11 cellular contexts compared by ENCODE assay signal in genomic region chrX:72274526-72274925, GRCh38. TPM values are rescaled to one million over a fixed set of nuclear protein-coding genes. Genes with fewer than 3 reads are reported as not detected.
A peak's percentile ranks its signal among the peaks of the same experiment; 100 is the strongest.
DNase-seq lines count a peak whose midpoint lies in the region; TF ChIP-seq lines count a peak whose summit lies in the region.
"Had no signal": no experiment of that assay in that cellular context is flagged by ENCODE, and none has a peak within 500 bp of the region (broad histone marks: within the 10 kb centered on the region; RNA-seq: fewer than 3 reads in every experiment).

No MANE protein-coding gene starts in this region.

- H3K4me1 Mint-ChIP-seq in activated CD4-positive, alpha-beta memory T cell treated with anti-CD3 and anti-CD28 coated beads for 36 hours (ENCODE audit: low read depth): peaks cover 51% of the 10 kb centered on the region

- H3K4me1 ChIP-seq in GM23248 (ENCODE audit: insufficient read depth): peaks cover 39% of the 10 kb centered on the region

- peaks cover 65% of the 10 kb centered on the region for H3F3A ChIP-seq in GM23248 (ENCODE audit: insufficient read depth)

- peaks cover 53% of the 10 kb centered on the region for H3K36me3 Mint-ChIP-seq in activated CD4-positive, alpha-beta memory T cell treated with anti-CD3 and anti-CD28 coated beads for 36 hours

- H3K27ac ChIP-seq in GM23248: peak overlapping the region; percentile 18; the same call in 1 of the 2 replicates

- H2AFZ ChIP-seq in GM23248: no peak overlapping the region

- H3K4me3 Mint-ChIP-seq in activated CD4-positive, alpha-beta memory T cell treated with anti-CD3 and anti-CD28 coated beads for 36 hours: peak overlapping the region; percentile 82

- peaks cover 8% of the 10 kb centered on the region; the same call in 1 of the 2 replicates for H4K20me1 ChIP-seq in GM23248 (ENCODE audit: insufficient read depth)

- no peaks in the 10 kb centered on the region for H3K9me2 ChIP-seq in GM23248 (ENCODE audit: insufficient read depth)

- no peaks in the 10 kb centered on the region for H3K27me3 Mint-ChIP-seq in activated CD4-positive, alpha-beta memory T cell treated with anti-CD3 and anti-CD28 coated beads for 36 hours

- peak overlapping the region; percentile 91 for H3K4me2 ChIP-seq in GM23248 (ENCODE audit: unreplicated experiment)

- H3K9me3 ChIP-seq in GM23248 (ENCODE audit: low read depth): no peaks in the 10 kb centered on the region

- H3K27me3 ChIP-seq in GM23248 (replicated peaks; ENCODE audit: insufficient read depth): no peaks in the 10 kb centered on the region

- no peaks in the 10 kb centered on the region for H3K9me3 Mint-ChIP-seq in activated CD4-positive, alpha-beta memory T cell treated with anti-CD3 and anti-CD28 coated beads for 36 hours

- in situ Hi-C loops in GM23248 (cut with MboI): no loop called here

- H3K36me3 ChIP-seq in GM23248 (ENCODE audit: low read depth): peaks cover 36% of the 10 kb centered on the region

- POLR2A ChIA-PET in activated CD4-positive, alpha-beta memory T cell treated with anti-CD3 and anti-CD28 coated beads for 36 hours (lab: Charles Lee): no interaction called here

- peak overlapping the region; percentile 89 for H3K27ac Mint-ChIP-seq in activated CD4-positive, alpha-beta memory T cell treated with anti-CD3 and anti-CD28 coated beads for 36 hours

- TF ChIP-seq CTCF in fibroblast of villous mesenchyme (IDR thresholded peaks at IDR 0.05; ENCODE audit: insufficient read depth, low read depth, low read length): no peak

- H3K4me3 ChIP-seq in GM23248 (peak overlapping the region; percentile 98), fibroblast of villous mesenchyme (ENCODE audit: low read depth, low read length) (peak overlapping the region; percentile 81)

- 61 to 62% methylated on average over 5 of the region's 5 CpGs for WGBS in GM23248 (ENCODE audit: low coverage in 1 of 2, low lambda C conversion rate in 2 of 2, missing lambda C conversion rate in 2 of 2), 2 experiments

- DNase-seq in A172 (ENCODE audit: low spot score) (peak; percentile 20), GM23248 (no peak), fibroblast of villous mesenchyme (ENCODE audit: low read depth) (peak; percentile 66), SW 1271 (lab: John Stamatoyannopoulos, UW) (no peak), AG08395 (ENCODE audit: low spot score) (no peak), iPS-NIHi11 (ENCODE audit: low spot score) (no peak), medulla oblongata (ENCODE audit: extremely low spot score) (no peak)
- DNase-seq in activated CD4-positive, alpha-beta memory T cell treated with anti-CD3 and anti-CD28 coated beads for 36 hours: no peak
- DNase-seq: head of caudate nucleus; retina; stimulated activated naive CD4-positive, alpha-beta T cell treated with Interleukin-2 at 50 U/mL for 16 hours had no signal

- CTCF ChIA-PET in activated CD4-positive, alpha-beta memory T cell treated with anti-CD3 and anti-CD28 coated beads for 36 hours (lab: Charles Lee): interaction anchor here (4.2 kb wide), 1 partner anchor 29 kb away, joined by 46 read pairs; no protein-coding TSS in a partner anchor

- intact Hi-C loops in activated CD4-positive, alpha-beta memory T cell treated with anti-CD3 and anti-CD28 coated beads for 36 hours (cut with micrococcal nuclease): loop anchor here (10.0 kb wide), 1 partner anchor 350 kb away; no protein-coding TSS in a partner anchor

- H3K79me2 ChIP-seq in GM23248 (ENCODE audit: insufficient read depth): peaks cover 44% of the 10 kb centered on the region

- peak overlapping the region; percentile 99 for H3K9ac ChIP-seq in GM23248

RNA-seq across cellular contexts. Expression of gene RPS4X, which starts 2.5 kb away (rescaled TPM):
- 674 and 762 TPM in 2 replicates for total RNA-seq in A172 (2014; rRNA removed; shearing (Covaris generic))
- total RNA-seq in GM23248 (2014; rRNA removed; shearing (Covaris generic)): 511 and 581 TPM in 2 replicates
- 160 and 165 TPM in 2 replicates for polyA plus RNA-seq in GM23248 (2016; fragmentation: Nextera tagmentation; extraction: Ambion mirVana)
- 1,000 to 10,000 TPM; 1,245 to 1,277 TPM for total RNA-seq in activated CD4-positive, alpha-beta memory T cell treated with anti-CD3 and anti-CD28 coated beads for 36 hours
- 744 and 806 TPM in 2 replicates for total RNA-seq in fibroblast of villous mesenchyme

RNA-seq across cellular contexts. Expression of gene CITED1, which starts 31.2 kb away (rescaled TPM):
- 0.43 TPM in 1 of 2 replicates, not detected in the other for total RNA-seq in A172 (2014; rRNA removed; shearing (Covaris generic))
- not detected in 2 replicates for total RNA-seq in GM23248 (2014; rRNA removed; shearing (Covaris generic))
- 0.25 TPM in 1 of 2 replicates, not detected in the other for polyA plus RNA-seq in GM23248 (2016; fragmentation: Nextera tagmentation; extraction: Ambion mirVana)
- total RNA-seq in activated CD4-positive, alpha-beta memory T cell treated with anti-CD3 and anti-CD28 coated beads for 36 hours: not detected
- total RNA-seq in fibroblast of villous mesenchyme: not detected in 2 replicates

RNA-seq across cellular contexts. Expression of gene ERCC6L, which starts 35.7 kb away (rescaled TPM):
- 16.3 and 19.0 TPM in 2 replicates for total RNA-seq in A172 (2014; rRNA removed; shearing (Covaris generic))
- total RNA-seq in GM23248 (2014; rRNA removed; shearing (Covaris generic)): 1.9 and 3.0 TPM in 2 replicates
- polyA plus RNA-seq in GM23248 (2016; fragmentation: Nextera tagmentation; extraction: Ambion mirVana): 2.1 and 2.4 TPM in 2 replicates
- 10 to 100 TPM; 10.5 to 10.8 TPM for total RNA-seq in activated CD4-positive, alpha-beta memory T cell treated with anti-CD3 and anti-CD28 coated beads for 36 hours
- total RNA-seq in fibroblast of villous mesenchyme: 2.3 and 5.6 TPM in 2 replicates

Comparison
In these comparisons a context has a peak if more than half of its experiments do, and no peak if none do; other contexts are left out.
1. DNase-seq: peak in A172 (single experiment) and fibroblast of villous mesenchyme (single experiment); none in GM23248 (single experiment), activated CD4-positive, alpha-beta memory T cell treated with anti-CD3 and anti-CD28 coated beads for 36 hours (single experiment), SW 1271 (0 of 2), AG08395 (single experiment), iPS-NIHi11 (single experiment) and medulla oblongata (single experiment).